ENCODE assay signal across 22 cellular contexts in genomic region chr6:134328792-134329191, GRCh38. TPM values are rescaled to one million over a fixed set of nuclear protein-coding genes. Genes with fewer than 3 reads are reported as not detected.
DNase-seq lines count a peak whose midpoint lies in the region; ATAC-seq, FAIRE-seq and TF ChIP-seq lines count a peak whose summit lies in the region.
"Had no signal": no experiment of that assay in that cellular context is flagged by ENCODE, and none has a peak within 500 bp of the region (broad histone marks: within the 10 kb centered on the region; RNA-seq: fewer than 3 reads in every experiment).

No MANE protein-coding gene starts in this region.

- no peak for FAIRE-seq in K562 (lab: Jason Lieb, UNC)
- FAIRE-seq: A204.1, D721Med, G401.6, GM12891, GM19239 had no signal

- H3K9me3 ChIP-seq in OCI-LY7 (ENCODE audit: low read length) (no peaks in the 10 kb centered on the region), K562 (replicated peaks; ENCODE audit: control insufficient read depth, insufficient read depth, low read depth, low read length) (no peaks in the 10 kb centered on the region), A673 (ENCODE audit: low read depth, low read length, poor library complexity, severe bottlenecking) (no peaks in the 10 kb centered on the region), GM23248 (ENCODE audit: low read depth) (no peaks in the 10 kb centered on the region)
- H3K9me3 ChIP-seq: Caco-2 had no signal

- peak; percentile 79 for ATAC-seq in K562
- no peak for ATAC-seq in GM21526 (IDR thresholded peaks at IDR 0.05; ENCODE audit: low FRiP score, unreplicated experiment)
- ATAC-seq: CD8-positive, alpha-beta T cell had no signal

- H2AFZ ChIP-seq in OCI-LY7 (ENCODE audit: low read length) (peak overlapping the region; percentile 35; the same call in 1 of the 2 replicates), K562 (ENCODE audit: low read depth, low read length) (peak overlapping the region; percentile 44), GM23248 (no peak overlapping the region)

- BruUV-seq in OCI-LY7 (replicated peaks; lab: Mats Ljungman, UMichigan) (no TSS peak), K562 (replicated peaks; lab: Mats Ljungman, UMichigan) (no TSS peak), A673 (replicated peaks; lab: Mats Ljungman, UMichigan) (no TSS peak)

- H3K4me2 ChIP-seq in OCI-LY7 (ENCODE audit: low read length) (no peak overlapping the region), K562 (ENCODE audit: insufficient read depth, low read length) (no peak overlapping the region), GM23248 (ENCODE audit: unreplicated experiment) (no peak overlapping the region)
- H3K4me2 ChIP-seq: BLaER1 treated with 17β-estradiol and CSF1 and Interleukin-3, amounts not matched to agents 10 nM and 100 nM had no signal

- H4K20me1 ChIP-seq in OCI-LY7 (ENCODE audit: insufficient read depth, low read length), result no peaks in the 10 kb centered on the region
- H4K20me1 ChIP-seq in K562 (replicated peaks; ENCODE audit: control insufficient read depth, insufficient read depth, low read length), result no peaks in the 10 kb centered on the region
- no peaks in the 10 kb centered on the region for H4K20me1 ChIP-seq in GM23248 (ENCODE audit: insufficient read depth)
- H4K20me1 ChIP-seq: BLaER1 treated with 17β-estradiol and CSF1 and Interleukin-3, amounts not matched to agents 10 nM and 100 nM had no signal

- TF ChIP-seq CTCF in OCI-LY7 (conservative IDR thresholded peaks at IDR 0.05; ENCODE audit: low read length), result no peak
- no peak for TF ChIP-seq CTCF in K562 (IDR thresholded peaks at IDR 0.05 in 2 of 3, conservative IDR thresholded peaks at IDR 0.05 in 1 of 3; ENCODE audit: insufficient read depth in 2 of 3, low read depth in 1 of 3, low read length in 3 of 3)
- TF ChIP-seq CTCF in A673 (conservative IDR thresholded peaks at IDR 0.05; ENCODE audit: low read depth, low read length), result no peak

- no peaks in the 10 kb centered on the region for H3K9me1 ChIP-seq in K562 (ENCODE audit: control insufficient read depth, insufficient read depth, low read length)

- WGBS in K562 (ENCODE audit: insufficient coverage, low coverage, missing lambda C conversion rate), result 19% methylated on average over 2 of the region's 2 CpGs
- 88 to 95% methylated on average over 2 of the region's 2 CpGs for WGBS in GM23248 (ENCODE audit: low coverage in 1 of 2, low lambda C conversion rate in 2 of 2, missing lambda C conversion rate in 2 of 2), 2 experiments

- peak; percentile 11 for DNase-seq in NOMO-1 treated with DMSO at 0.1 percent for 48 hours (lab: John Stamatoyannopoulos, UW; ENCODE audit: unreplicated experiment)
- no peak for DNase-seq in NOMO-1 (lab: John Stamatoyannopoulos, UW; ENCODE audit: unreplicated experiment in 2 of 2)
- no peak for DNase-seq in OCI-LY7 (ENCODE audit: low spot score)
- no peak for DNase-seq in K562 (ENCODE audit: extremely low read depth in 1 of 4, low spot score in 3 of 4)
- DNase-seq in A673 (ENCODE audit: low spot score), result no peak
- no peak for DNase-seq in GM23248
- DNase-seq: 8988T; AML-193; Caco-2; Calu3; CD4-positive, alpha-beta T cell; CD8-positive, alpha-beta T cell; DMS79 treated with DMSO at 0.1 percent for 48 hours; GF-D8 had no signal

- H3K9ac ChIP-seq in K562 (ENCODE audit: insufficient read depth in 1 of 2, low read depth in 2 of 2, low read length in 2 of 2), result no peak overlapping the region
- H3K9ac ChIP-seq in GM23248, result no peak overlapping the region
- H3K9ac ChIP-seq: BLaER1 treated with 17β-estradiol and CSF1 and Interleukin-3, amounts not matched to agents 10 nM and 100 nM had no signal

- no peak for TF ChIP-seq POLR2A in K562 (conservative IDR thresholded peaks at IDR 0.05)

- H3K4me3 ChIP-seq in OCI-LY7 (ENCODE audit: low read depth, low read length, poor library complexity, severe bottlenecking), result no peak overlapping the region
- H3K4me3 ChIP-seq in K562, result no peak overlapping the region
- no peak overlapping the region for H3K4me3 ChIP-seq in A673 (ENCODE audit: low read depth, low read length, poor library complexity, severe bottlenecking)
- no peak overlapping the region for H3K4me3 ChIP-seq in GM23248
- H3K4me3 ChIP-seq: BLaER1 treated with 17β-estradiol and CSF1 and Interleukin-3, amounts not matched to agents 10 nM and 100 nM had no signal

- no peak overlapping the region for H3K27ac ChIP-seq in OCI-LY7 (ENCODE audit: low read depth, low read length, poor library complexity, severe bottlenecking)
- no peak overlapping the region for H3K27ac ChIP-seq in K562 (ENCODE audit: extremely low read depth, low read depth, low read length)
- no peak overlapping the region for H3K27ac ChIP-seq in A673 (ENCODE audit: low read depth, low read length, poor library complexity, severe bottlenecking)
- no peak overlapping the region for H3K27ac ChIP-seq in GM23248
- H3K27ac ChIP-seq: BLaER1 treated with 17β-estradiol and CSF1 and Interleukin-3, amounts not matched to agents 10 nM and 100 nM; C4-2B had no signal

- CTCF ChIA-PET in OCI-LY7 (lab: Charles Lee; ENCODE audit: unreplicated experiment), result no interaction called here
- CTCF ChIA-PET in K562 (lab: Yijun Ruan, JAX; ENCODE audit: low intra/inter-chr PET ratio), result no interaction called here
- CTCF ChIA-PET in A673 (lab: Charles Lee), result no interaction called here

- H3K79me2 ChIP-seq in OCI-LY7 (ENCODE audit: insufficient read depth, low read depth, low read length) (no peaks in the 10 kb centered on the region), K562 (ENCODE audit: control insufficient read depth, insufficient read depth, low read length) (no peaks in the 10 kb centered on the region), GM23248 (ENCODE audit: insufficient read depth) (no peaks in the 10 kb centered on the region)

- H3K27me3 ChIP-seq in K562 (ENCODE audit: control insufficient read depth in 2 of 2, insufficient read depth in 2 of 2, low read length in 2 of 2) (no peaks in the 10 kb centered on the region), A673 (replicated peaks; ENCODE audit: insufficient read depth, low read depth, low read length, poor library complexity) (no peaks in the 10 kb centered on the region), GM23248 (replicated peaks; ENCODE audit: insufficient read depth) (no peaks in the 10 kb centered on the region)
- H3K27me3 ChIP-seq: BLaER1 treated with 17β-estradiol and CSF1 and Interleukin-3, amounts not matched to agents 10 nM and 100 nM had no signal

- H3K9me2 ChIP-seq in OCI-LY7 (ENCODE audit: insufficient read depth, low read length), result no peaks in the 10 kb centered on the region
- H3K9me2 ChIP-seq in GM23248 (ENCODE audit: insufficient read depth), result no peaks in the 10 kb centered on the region

- TF ChIP-seq RAD21 in K562 (CRISPR knock-in tag; conservative IDR thresholded peaks at IDR 0.05 in 1 of 2, IDR thresholded peaks at IDR 0.05 in 1 of 2), result no peak

- no peaks in the 10 kb centered on the region for H3F3A ChIP-seq in GM23248 (ENCODE audit: insufficient read depth)

- H3K36me3 ChIP-seq in OCI-LY7 (ENCODE audit: insufficient read depth, low read length) (no peaks in the 10 kb centered on the region), K562 (ENCODE audit: control insufficient read depth, insufficient read depth, low read length) (no peaks in the 10 kb centered on the region), A673 (ENCODE audit: insufficient read depth, low read length, poor library complexity, severe bottlenecking) (no peaks in the 10 kb centered on the region), GM23248 (ENCODE audit: low read depth) (no peaks in the 10 kb centered on the region)
- H3K36me3 ChIP-seq: BLaER1 treated with 17β-estradiol and CSF1 and Interleukin-3, amounts not matched to agents 10 nM and 100 nM had no signal

- H3K4me1 ChIP-seq in OCI-LY7 (ENCODE audit: insufficient read depth, low read length, poor library complexity, severe bottlenecking) (no peaks in the 10 kb centered on the region), K562 (replicated peaks in 1 of 2; ENCODE audit: control insufficient read depth in 2 of 2, insufficient read depth in 2 of 2, low read length in 2 of 2) (no peaks in the 10 kb centered on the region; a peak in 1 of 5 replicates), A673 (ENCODE audit: insufficient read depth, low read length, poor library complexity, severe bottlenecking) (no peaks in the 10 kb centered on the region), GM23248 (ENCODE audit: insufficient read depth) (no peaks in the 10 kb centered on the region)

- no peak for TF ChIP-seq EP300 in K562 (IDR thresholded peaks at IDR 0.05; ENCODE audit: low read length)

- in situ Hi-C loops in K562 (cut with MboI) (no loop called here), GM23248 (cut with MboI) (no loop called here)

- intact Hi-C loops in OCI-LY7 (cut with micrococcal nuclease; ENCODE audit: unreplicated experiment), result no loop called here
- intact Hi-C loops in K562 (cut with micrococcal nuclease), result no loop called here
- intact Hi-C loops in A673 (cut with micrococcal nuclease; ENCODE audit: unreplicated experiment), result loop anchor here (2.0 kb wide), 1 partner anchor 52 kb away; no protein-coding TSS in a partner anchor

- POLR2A ChIA-PET in OCI-LY7 (lab: Charles Lee), result interaction anchor here (0.6 to 1.4 kb wide), 3 partner anchors 11 to 175 kb away, joined by 3 to 6 read pairs (median 5); partner anchors contain the start of gene SGK1
- POLR2A ChIA-PET in K562 (lab: Yijun Ruan, JAX), result no interaction called here
- POLR2A ChIA-PET in A673 (lab: Charles Lee; ENCODE audit: low non-redundant PET), result interaction anchor here (0.6 kb wide), 1 partner anchor 122 kb away, joined by 10 read pairs; no protein-coding TSS in a partner anchor

RNA-seq across cellular contexts. Expression of gene SGK1, which starts 10.9 kb away (rescaled TPM):
- 26.6 and 27.6 TPM in 2 replicates for total RNA-seq in OCI-LY7 (2014; rRNA removed; shearing (Covaris generic))
- total RNA-seq in OCI-LY7 (2022), result 5.2 and 7.4 TPM in 2 replicates
- total RNA-seq in K562 (2011; cell fraction: chromatin; rRNA removed; ENCODE audit: low replicate concordance), result 35.0 and 54.6 TPM in 2 replicates
- total RNA-seq in K562 (2011; cell fraction: nucleolus; rRNA removed), result 17.8 and 31.9 TPM in 2 replicates
- total RNA-seq in K562 (2011; cell fraction: nucleoplasm; rRNA removed), result 34.4 and 40.1 TPM in 2 replicates
- 4.9 and 7.7 TPM in 2 replicates for total RNA-seq in K562 (2014; rRNA removed)
- 3.7 and 4.1 TPM in 2 replicates for total RNA-seq in K562 (2014; rRNA removed; fragmentation: Illumina TruSeq; extraction: Trizol)
- 5.0 and 7.2 TPM in 2 replicates for total RNA-seq in K562 (2015; rRNA removed; fragmentation: Illumina TruSeq; extraction: Trizol)
- total RNA-seq in K562 (2021), result 3.7 and 4.3 TPM in 2 replicates
- polyA plus RNA-seq in K562 (2011; rRNA removed), result 3.5 and 3.8 TPM in 2 replicates
- polyA plus RNA-seq in K562 (2011; cell fraction: cytosol; rRNA removed), result 3.9 and 4.2 TPM in 2 replicates
- 29.7 and 31.8 TPM in 2 replicates for polyA plus RNA-seq in K562 (2011; cell fraction: nucleus; rRNA removed)
- 8.4 and 8.8 TPM in 2 replicates for polyA plus RNA-seq in K562 (2012)
- polyA plus RNA-seq in K562 (2014; fragmentation: Illumina TruSeq; extraction: Trizol), result 3.3 and 3.9 TPM in 2 replicates
- polyA plus RNA-seq in K562 (2014; fragmentation: Nextera tagmentation; extraction: Ambion mirVana), result 1 to 10 TPM; 3.5 to 3.9 TPM
- polyA plus RNA-seq in K562 (2014; rRNA removed), result 4.5 and 7.8 TPM in 2 replicates
- polyA minus RNA-seq in K562 (2011; rRNA and poly(A)+ RNA removed), result 5.2 and 6.6 TPM in 2 replicates
- polyA minus RNA-seq in K562 (2011; cell fraction: cytosol; rRNA and poly(A)+ RNA removed), result 6.8 and 10.6 TPM in 2 replicates
- 23.8 and 32.1 TPM in 2 replicates for polyA minus RNA-seq in K562 (2011; cell fraction: nucleus; rRNA and poly(A)+ RNA removed)
- 40.0 and 73.3 TPM in 2 replicates for total RNA-seq in A673 (2021)
- total RNA-seq in GM23248 (2014; rRNA removed; shearing (Covaris generic)), result 208 and 228 TPM in 2 replicates
- polyA plus RNA-seq in GM23248 (2016; fragmentation: Nextera tagmentation; extraction: Ambion mirVana), result 127 and 134 TPM in 2 replicates
